ENCODE assay signal across 8 cellular contexts in the genomic region with DNA sequence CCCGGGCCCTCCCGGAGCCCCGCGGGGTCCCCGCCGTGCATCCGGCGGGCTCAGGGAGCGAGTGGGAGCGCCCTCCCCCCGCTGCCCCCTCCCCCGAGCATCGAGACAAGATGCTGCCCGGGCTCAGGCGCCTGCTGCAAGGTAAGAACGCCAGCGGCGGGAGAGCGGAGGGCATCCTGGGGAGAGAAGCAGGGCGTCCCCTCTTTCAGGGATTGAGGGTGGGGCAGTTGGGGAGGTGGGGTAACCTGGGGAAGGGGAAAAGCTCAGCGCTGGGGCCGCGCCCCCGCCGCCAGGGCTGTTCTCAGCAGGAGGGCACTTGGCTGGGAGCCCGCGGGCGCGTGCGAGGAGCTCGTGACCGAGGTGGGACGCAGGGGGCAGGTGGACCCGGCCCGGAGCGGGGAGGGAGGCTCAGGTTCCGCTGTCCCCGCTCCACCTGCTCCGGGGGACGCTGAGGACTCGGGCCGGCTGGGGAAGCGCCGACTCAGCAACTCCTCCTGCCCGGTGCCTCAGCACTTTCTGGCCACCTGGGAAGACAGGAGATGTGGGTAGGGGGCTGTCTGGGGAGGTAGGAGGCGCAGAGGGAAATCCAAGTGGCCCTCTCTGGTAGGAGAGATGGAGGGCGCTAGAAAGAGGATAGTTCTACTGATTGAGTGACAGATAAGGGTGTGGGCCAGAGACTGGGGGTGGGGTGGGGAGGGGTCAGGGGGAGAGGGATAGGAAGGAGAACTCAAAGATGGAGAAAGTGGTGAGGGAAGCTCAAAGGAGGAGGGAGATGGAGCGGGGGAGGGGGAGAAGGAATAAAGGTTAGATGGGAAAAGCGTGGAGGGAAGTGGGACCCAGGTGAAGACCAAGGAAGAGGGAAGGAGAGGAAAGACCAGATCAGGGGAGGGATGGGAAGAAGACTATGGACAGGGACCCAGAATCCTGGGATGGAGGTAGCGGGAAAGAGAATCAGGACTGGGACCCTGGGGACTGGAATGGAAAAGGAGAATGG. TPM values are rescaled to one million over a fixed set of nuclear protein-coding genes. Genes with fewer than 3 reads are reported as not detected.
DNase-seq lines count a peak whose midpoint lies in the region; ATAC-seq, FAIRE-seq and TF ChIP-seq lines count a peak whose summit lies in the region.

No MANE protein-coding gene starts in this region.

- H3K27ac ChIP-seq in Karpas-422 (ENCODE audit: low read length) (no peak overlapping the region), ovary (no peak overlapping the region)

- peak overlapping the region; percentile 28 to 57 for H3K4me3 Mint-ChIP-seq in effector memory CD8-positive, alpha-beta T cell

- no peak overlapping the region for H3K27ac Mint-ChIP-seq in effector memory CD8-positive, alpha-beta T cell

- TF ChIP-seq POLR2A in ovary (IDR thresholded peaks at IDR 0.05) = no peak

- CTCF ChIA-PET in GM10248 (lab: Yijun Ruan, JAX) = interaction anchor here (0.7 to 10.4 kb wide), 16 partner anchors 9 to 181 kb away, joined by 3 to 200 read pairs (median 16); a partner anchor contains a TSS

- DNase-seq in GM10248 (ENCODE audit: extremely low spot score) = peak; percentile 21
- no peak for DNase-seq in Karpas-422
- no peak for DNase-seq in effector memory CD8-positive, alpha-beta T cell
- DNase-seq in ovary = no peak
- no peak for DNase-seq in HTR-8/SVneo (ENCODE audit: insufficient read length, low spot score)

- WGBS in ovary, 3 donors = 6 to 11% (median 7%) methylated on average over 33 to 50 of the region's 50 CpGs

- TF ChIP-seq EP300 in ovary (IDR thresholded peaks at IDR 0.05) = no peak

- H3K36me3 ChIP-seq in Karpas-422 (ENCODE audit: insufficient read depth, low read length) = no peaks in the 10 kb centered on the region
- no peaks in the 10 kb centered on the region for H3K36me3 ChIP-seq in ovary

- H3K9me3 ChIP-seq in Karpas-422 (ENCODE audit: low read length) (no peaks in the 10 kb centered on the region), ovary (no peaks in the 10 kb centered on the region)

- H4K20me1 ChIP-seq in Karpas-422 (ENCODE audit: insufficient read depth, low read depth, low read length) = 0 out of 2 replicates have a peak, but pooled peaks cover 2% of the 10 kb centered on the region

- H3K79me2 ChIP-seq in Karpas-422 (ENCODE audit: low read length) = no peaks in the 10 kb centered on the region

- H3K36me3 Mint-ChIP-seq in effector memory CD8-positive, alpha-beta T cell (ENCODE audit: insufficient read depth) = peaks cover 13% of the 10 kb centered on the region

- no peak for ATAC-seq in effector memory CD8-positive, alpha-beta T cell (replicated peaks)
- ATAC-seq in HG02678 (IDR thresholded peaks at IDR 0.05; ENCODE audit: unreplicated experiment) (no peak), HG03039 (IDR thresholded peaks at IDR 0.05; ENCODE audit: unreplicated experiment) (no peak), GM21825 (IDR thresholded peaks at IDR 0.05; ENCODE audit: unreplicated experiment) (no peak)

- H3K4me1 ChIP-seq in Karpas-422 (ENCODE audit: low read length) (peaks cover 35% of the 10 kb centered on the region), ovary (ENCODE audit: insufficient read depth) (peaks cover 9% of the 10 kb centered on the region)

- POLR2A ChIA-PET in GM10248 (lab: Yijun Ruan, JAX) = no interaction called here

- peaks cover 30 to 51% of the 10 kb centered on the region in 2 donors for H3K27me3 Mint-ChIP-seq in effector memory CD8-positive, alpha-beta T cell

- peaks cover 29 to 31% of the 10 kb centered on the region in 2 donors for H3K4me1 Mint-ChIP-seq in effector memory CD8-positive, alpha-beta T cell (ENCODE audit: low read depth in 2 of 2)

- intact Hi-C loops in ovary (cut with DNase I) = loop anchor here in 2 of 4 donors (5.0 to 10.0 kb wide), 2 partner anchors 61 to 106 kb away; no protein-coding TSS in a partner anchor

- peak overlapping the region; percentile 67 for H3K4me2 ChIP-seq in Karpas-422 (ENCODE audit: low read depth, low read length, poor library complexity, severe bottlenecking)

- no peaks in the 10 kb centered on the region for H3K9me2 ChIP-seq in Karpas-422 (replicated peaks; ENCODE audit: insufficient read depth, low read length)

- no peak for FAIRE-seq in HTR-8/SVneo (lab: Jason Lieb, UNC)

- H3K9ac ChIP-seq in Karpas-422 (ENCODE audit: low read length) = peak overlapping the region; percentile 33

- no peak overlapping the region for H2AFZ ChIP-seq in Karpas-422 (ENCODE audit: low read length)

- no peaks in the 10 kb centered on the region for H3K9me3 Mint-ChIP-seq in effector memory CD8-positive, alpha-beta T cell

- H3K27me3 ChIP-seq in Karpas-422 (ENCODE audit: low read length) = no peaks in the 10 kb centered on the region
- peaks cover 6% of the 10 kb centered on the region for H3K27me3 ChIP-seq in ovary

- H3K4me3 ChIP-seq in Karpas-422 (ENCODE audit: low read length) (peak overlapping the region; percentile 54; the same call in 1 of the 2 replicates), ovary (peak overlapping the region; percentile 24)

- TF ChIP-seq CTCF in GM10248 (IDR thresholded peaks at IDR 0.05; ENCODE audit: control extremely low read depth, extremely low read depth, low read depth, missing control alignments) (no peak), ovary (IDR thresholded peaks at IDR 0.05) (no peak)

RNA-seq across cellular contexts. Expression of a gene that starts 0.7 kb away (rescaled TPM):
- 0.07 TPM in 1 of 2 replicates, not detected in the other for total RNA-seq in Karpas-422 (2014; rRNA removed; shearing (Covaris generic); ENCODE audit: low replicate concordance)
- 1 to 10 TPM in 2 of 7 donors, under 1 TPM in 5; 0.23 to 2.0 (median 0.83) TPM for total RNA-seq in ovary
- under 1 TPM in 1 of 2 donors, not detected in 1; 0.53 TPM for polyA plus RNA-seq in ovary

RNA-seq across cellular contexts. Expression of a gene that starts 34.1 kb away (rescaled TPM):
- 56.6 and 69.3 TPM in 2 replicates for total RNA-seq in Karpas-422 (2014; rRNA removed; shearing (Covaris generic); ENCODE audit: low replicate concordance)
- 10 to 100 TPM; 17.0 to 47.2 (median 36.3) TPM for total RNA-seq in ovary
- 10 to 100 TPM; 21.2 to 69.3 TPM for polyA plus RNA-seq in ovary

RNA-seq across cellular contexts. Expression of a gene that starts 54.4 kb away (rescaled TPM):
- 238 and 244 TPM in 2 replicates for total RNA-seq in Karpas-422 (2014; rRNA removed; shearing (Covaris generic); ENCODE audit: low replicate concordance)
- 10 to 100 TPM; 11.5 to 23.5 (median 18.6) TPM for total RNA-seq in ovary
- polyA plus RNA-seq in ovary = 10 to 100 TPM; 14.8 to 30.4 TPM
